In genomic region chr12:911191-911826, GRCh38 we compare ENCODE assay signal across 20 cellular contexts. TPM values are rescaled to one million over a fixed set of nuclear protein-coding genes. Genes with fewer than 3 reads are reported as not detected.
DNase-seq lines count a peak whose midpoint lies in the region; ATAC-seq and TF ChIP-seq lines count a peak whose summit lies in the region.
"Had no signal": no experiment of that assay in that cellular context is flagged by ENCODE, and none has a peak within 500 bp of the region (broad histone marks: within the 10 kb centered on the region; RNA-seq: fewer than 3 reads in every experiment).

No MANE protein-coding gene starts in this region.

- no peak for ATAC-seq in memory B cell (ENCODE audit: low read depth)
- ATAC-seq in GM21526 (IDR thresholded peaks at IDR 0.05; ENCODE audit: low FRiP score, unreplicated experiment), result no peak
- ATAC-seq: body of pancreas, foreskin keratinocyte, mucosa of descending colon had no signal

- TF ChIP-seq POLR2A in erythroblast (IDR thresholded peaks at IDR 0.05; ENCODE audit: low read length) (peak; percentile 22), esophagus muscularis mucosa (IDR thresholded peaks at IDR 0.05; ENCODE audit: low read depth) (no peak), ovary (IDR thresholded peaks at IDR 0.05) (no peak)

- no peak overlapping the region for H3K27ac ChIP-seq in esophagus muscularis mucosa (replicated peaks in 1 of 4)
- H3K27ac ChIP-seq in ovary, result no peak overlapping the region
- H3K27ac ChIP-seq: colonic mucosa, foreskin keratinocyte had no signal

- intact Hi-C loops in esophagus muscularis mucosa (cut with DNase I), result no loop called here
- intact Hi-C loops in ovary (cut with DNase I), result no loop called here

- DNase-seq in CD1c-positive myeloid dendritic cell (ENCODE audit: extremely low spot score), result peak; percentile 70
- DNase-seq in OCI-M1 (lab: John Stamatoyannopoulos, UW), result peak; percentile 90
- DNase-seq in erythroblast (lab: John Stamatoyannopoulos, UW), result peak; percentile 94 to 96
- DNase-seq in memory B cell (ENCODE audit: low spot score in 2 of 2), result no peak
- no peak for DNase-seq in T-helper 9 cell
- DNase-seq in esophagus muscularis mucosa (ENCODE audit: extremely low spot score), result no peak
- no peak for DNase-seq in ovary
- DNase-seq: ACHN; CD8-positive, alpha-beta memory T cell; colonic mucosa; foreskin keratinocyte; KG1; mucosa of descending colon; NCI-H1048; NCI-H2081; NCI-H446; retina had no signal

- TF ChIP-seq EP300 in esophagus muscularis mucosa (IDR thresholded peaks at IDR 0.05) (no peak), ovary (IDR thresholded peaks at IDR 0.05) (no peak)

- H3K4me3 ChIP-seq in esophagus muscularis mucosa (no peak overlapping the region), ovary (no peak overlapping the region)
- H3K4me3 ChIP-seq: body of pancreas, colonic mucosa, mucosa of descending colon had no signal

- H3K9me3 ChIP-seq in esophagus muscularis mucosa (no peaks in the 10 kb centered on the region), ovary (no peaks in the 10 kb centered on the region)
- H3K9me3 ChIP-seq: body of pancreas, colonic mucosa, mucosa of descending colon had no signal

- H3K4me1 ChIP-seq in esophagus muscularis mucosa (peaks cover 0 to 22% (median 7%) of the 10 kb centered on the region in 4 donors), ovary (ENCODE audit: insufficient read depth) (peaks cover 3% of the 10 kb centered on the region)
- H3K4me1 ChIP-seq: colonic mucosa had no signal

- H3K36me3 ChIP-seq in esophagus muscularis mucosa (peaks cover 44 to 95% (median 84%) of the 10 kb centered on the region in 4 donors), ovary (no peaks in the 10 kb centered on the region)

- no peak overlapping the region for H3K4me3 Mint-ChIP-seq in memory B cell
- H3K4me3 Mint-ChIP-seq: activated naive CD8-positive, alpha-beta T cell had no signal

- no peaks in the 10 kb centered on the region for H3K27me3 ChIP-seq in esophagus muscularis mucosa
- H3K27me3 ChIP-seq in ovary, result no peaks in the 10 kb centered on the region
- H3K27me3 ChIP-seq: body of pancreas, colonic mucosa, foreskin keratinocyte had no signal

- TF ChIP-seq CTCF in esophagus muscularis mucosa (IDR thresholded peaks at IDR 0.05) (no peak), ovary (IDR thresholded peaks at IDR 0.05) (no peak)

- peak overlapping the region; percentile 75 for H3K27ac Mint-ChIP-seq in memory B cell

- WGBS in esophagus muscularis mucosa, result 67% methylated on average over 10 of the region's 10 CpGs
- 46 to 50% (median 48%) methylated on average over 10 of the region's 10 CpGs for WGBS in ovary, 3 donors

- no peaks in the 10 kb centered on the region for H3K9me3 Mint-ChIP-seq in memory B cell
- H3K9me3 Mint-ChIP-seq: CD8-positive, alpha-beta memory T cell had no signal

- peaks cover 25% of the 10 kb centered on the region for H3K36me3 Mint-ChIP-seq in memory B cell
- H3K36me3 Mint-ChIP-seq: activated naive CD8-positive, alpha-beta T cell had no signal

- peaks cover 10% of the 10 kb centered on the region for H3K4me1 Mint-ChIP-seq in memory B cell

- no peaks in the 10 kb centered on the region for H3K27me3 Mint-ChIP-seq in memory B cell
- H3K27me3 Mint-ChIP-seq: activated naive CD8-positive, alpha-beta T cell; CD8-positive, alpha-beta memory T cell had no signal

RNA-seq across cellular contexts. Expression of gene RAD52, which starts 38.2 kb away (rescaled TPM):
- 10 to 100 TPM in 3 of 4 donors, 1 to 10 TPM in 1; 6.6 to 18.8 (median 11.6) TPM for total RNA-seq in esophagus muscularis mucosa
- total RNA-seq in ovary, result 10 to 100 TPM; 11.4 to 20.2 (median 13.0) TPM
- 10 to 100 TPM in 1 of 2 donors, 1 to 10 TPM in 1; 8.9 to 16.8 TPM for polyA plus RNA-seq in ovary

Comparison
In these comparisons a context has a peak if more than half of its experiments do, and no peak if none do; other contexts are left out.
1. DNase-seq: peak in CD1c-positive myeloid dendritic cell (single experiment), OCI-M1 (single experiment) and erythroblast (2 of 2); none in memory B cell (0 of 2), T-helper 9 cell (single experiment), esophagus muscularis mucosa (single experiment) and ovary (0 of 5).